Comparison of ENCODE assay signal across 14 cellular contexts in genomic region chr6:13296536-13296997, GRCh38. TPM values are rescaled to one million over a fixed set of nuclear protein-coding genes. Genes with fewer than 3 reads are reported as not detected.
A peak's percentile ranks its signal among the peaks of the same experiment; 100 is the strongest.
DNase-seq lines count a peak whose midpoint lies in the region; ATAC-seq, FAIRE-seq and TF ChIP-seq lines count a peak whose summit lies in the region.
"Had no signal": no experiment of that assay in that cellular context is flagged by ENCODE, and none has a peak within 500 bp of the region (broad histone marks: within the 10 kb centered on the region; RNA-seq: fewer than 3 reads in every experiment).

No MANE protein-coding gene starts in this region.

- H2BK12ac ChIP-seq in trophoblast cell (ENCODE audit: low read length), result no peak overlapping the region

- no peak overlapping the region for H4K8ac ChIP-seq in trophoblast cell (ENCODE audit: low read depth, low read length)

- H3K14ac ChIP-seq in trophoblast cell (ENCODE audit: low read length), result no peak overlapping the region

- no peak overlapping the region for H2AFZ ChIP-seq in neural progenitor cell (replicated peaks)
- H2AFZ ChIP-seq in trophoblast cell (ENCODE audit: insufficient read depth, low read length, poor library complexity), result no peak overlapping the region

- H3K4ac ChIP-seq in trophoblast cell (ENCODE audit: low read depth, low read length), result no peak overlapping the region

- no peak overlapping the region for H3K23ac ChIP-seq in trophoblast cell (ENCODE audit: low read length)

- no peaks in the 10 kb centered on the region for H3K9me3 Mint-ChIP-seq in neural progenitor cell
- H3K9me3 Mint-ChIP-seq: activated CD4-positive, alpha-beta memory T cell treated with anti-CD3 and anti-CD28 coated beads for 36 hours; CD14-positive monocyte had no signal

- H4K20me1 ChIP-seq in neural progenitor cell (ENCODE audit: low read depth), result no peaks in the 10 kb centered on the region

- H3K4me1 ChIP-seq in neural progenitor cell (no peaks in the 10 kb centered on the region), trophoblast cell (ENCODE audit: control insufficient read depth in 1 of 2, insufficient read depth in 2 of 2, low read length in 2 of 2) (no peaks in the 10 kb centered on the region)
- H3K4me1 ChIP-seq: colonic mucosa, SJSA1 had no signal

- H2BK5ac ChIP-seq in trophoblast cell (ENCODE audit: low read depth, low read length, poor library complexity), result no peak overlapping the region

- peak; percentile 88 for ATAC-seq in HG02884 (IDR thresholded peaks at IDR 0.05; ENCODE audit: unreplicated experiment)
- ATAC-seq: left lobe of liver had no signal

- H3K9ac ChIP-seq in neural progenitor cell (no peak overlapping the region), trophoblast cell (ENCODE audit: low read length) (no peak overlapping the region)

- no peak overlapping the region for H4K12ac ChIP-seq in trophoblast cell (ENCODE audit: low read depth, low read length)

- no peak overlapping the region for H4K91ac ChIP-seq in trophoblast cell (ENCODE audit: low read depth, low read length)

- DNase-seq in GM19239 (ENCODE audit: insufficient read length, low spot score) (no peak), WERI-Rb-1 (peak; percentile 47), neural progenitor cell (ENCODE audit: low spot score) (peak; percentile 13), trophoblast cell (no peak), globus pallidus (ENCODE audit: low spot score) (no peak), NCI-H2029 (lab: John Stamatoyannopoulos, UW) (no peak)
- DNase-seq: activated CD4-positive, alpha-beta memory T cell treated with anti-CD3 and anti-CD28 coated beads for 36 hours; colonic mucosa; KBM-7; NCI-H1694 treated with DMSO at 0.1 percent for 48 hours had no signal

- WGBS in trophoblast cell (ENCODE audit: extremely low coverage, insufficient coverage, insufficient read length), result no CpG with 5 or more reads among the region's 9 CpGs

- no peaks in the 10 kb centered on the region for H3F3A ChIP-seq in neural progenitor cell (ENCODE audit: low read depth)

- H3K4me1 Mint-ChIP-seq in neural progenitor cell, result peaks cover 5% of the 10 kb centered on the region

- no peak overlapping the region for H2BK120ac ChIP-seq in trophoblast cell (ENCODE audit: insufficient read depth, low read length, poor library complexity)

- no peak overlapping the region for H3K18ac ChIP-seq in trophoblast cell (ENCODE audit: low read length)

- H3K4me2 ChIP-seq in neural progenitor cell, result no peak overlapping the region
- H3K4me2 ChIP-seq in trophoblast cell (ENCODE audit: low read length), result no peak overlapping the region

- peaks cover 46% of the 10 kb centered on the region for H3K36me3 Mint-ChIP-seq in neural progenitor cell

- no peak overlapping the region for H2AK5ac ChIP-seq in trophoblast cell (ENCODE audit: low read length)

- H3K79me1 ChIP-seq in trophoblast cell (ENCODE audit: low read length), result no peaks in the 10 kb centered on the region

- H3K4me3 ChIP-seq in WERI-Rb-1 (ENCODE audit: low read depth, low read length), result no peak overlapping the region
- H3K4me3 ChIP-seq in neural progenitor cell, result no peak overlapping the region
- H3K4me3 ChIP-seq in trophoblast cell (ENCODE audit: low read depth, low read length), result no peak overlapping the region
- H3K4me3 ChIP-seq: colonic mucosa, SJSA1 had no signal

- peak; percentile 35; the same call in 1 of the 2 replicates for TF ChIP-seq CTCF in WERI-Rb-1 (IDR thresholded peaks at IDR 0.05; ENCODE audit: low read depth, low read length)
- peak; percentile 23 for TF ChIP-seq CTCF in neural progenitor cell (IDR thresholded peaks at IDR 0.05)

- H3K4me3 Mint-ChIP-seq in neural progenitor cell, result no peak overlapping the region
- H3K4me3 Mint-ChIP-seq: activated CD4-positive, alpha-beta memory T cell treated with anti-CD3 and anti-CD28 coated beads for 36 hours; CD14-positive monocyte had no signal

- peak; percentile 73 for FAIRE-seq in GM19239 (lab: Jason Lieb, UNC)

- H3K27ac ChIP-seq in WERI-Rb-1, result no peak overlapping the region
- H3K27ac ChIP-seq in neural progenitor cell, result no peak overlapping the region
- no peak overlapping the region for H3K27ac ChIP-seq in trophoblast cell (ENCODE audit: low read depth, low read length)
- H3K27ac ChIP-seq: colonic mucosa, SJSA1 had no signal

- H3K36me3 ChIP-seq in WERI-Rb-1 (peaks cover 58% of the 10 kb centered on the region), neural progenitor cell (no peaks in the 10 kb centered on the region), trophoblast cell (ENCODE audit: control insufficient read depth in 1 of 2, insufficient read depth in 2 of 2, low read length in 2 of 2) (peaks cover 43 to 55% of the 10 kb centered on the region in 2 experiments)
- H3K36me3 ChIP-seq: colonic mucosa had no signal

- H3K27me3 Mint-ChIP-seq in neural progenitor cell (ENCODE audit: insufficient read depth, low read depth), result peaks cover 7% of the 10 kb centered on the region
- H3K27me3 Mint-ChIP-seq: activated CD4-positive, alpha-beta memory T cell treated with anti-CD3 and anti-CD28 coated beads for 36 hours had no signal

- peak overlapping the region; percentile 51 for H3K27ac Mint-ChIP-seq in neural progenitor cell
- H3K27ac Mint-ChIP-seq: activated CD4-positive, alpha-beta memory T cell treated with anti-CD3 and anti-CD28 coated beads for 36 hours had no signal

- H3K79me2 ChIP-seq in neural progenitor cell (ENCODE audit: low read depth) (no peaks in the 10 kb centered on the region), trophoblast cell (ENCODE audit: control insufficient read depth, insufficient read depth, low read length, poor library complexity) (no peaks in the 10 kb centered on the region)

- no peaks in the 10 kb centered on the region for H3K9me3 ChIP-seq in WERI-Rb-1 (ENCODE audit: severe bottlenecking)
- H3K9me3 ChIP-seq in neural progenitor cell (ENCODE audit: low read depth), result no peaks in the 10 kb centered on the region
- no peaks in the 10 kb centered on the region for H3K9me3 ChIP-seq in trophoblast cell (ENCODE audit: insufficient read depth, low read depth, low read length)
- H3K9me3 ChIP-seq: colonic mucosa, SJSA1 had no signal

- H3K27me3 ChIP-seq in WERI-Rb-1 (ENCODE audit: insufficient read depth, low read depth, severe bottlenecking) (no peaks in the 10 kb centered on the region), neural progenitor cell (no peaks in the 10 kb centered on the region), trophoblast cell (ENCODE audit: insufficient read depth, low read length) (no peaks in the 10 kb centered on the region)
- H3K27me3 ChIP-seq: colonic mucosa, SJSA1 had no signal

RNA-seq across cellular contexts. Expression of gene TBC1D7, which starts 31.8 kb away (rescaled TPM):
- 52.8 and 54.9 TPM in 2 replicates for total RNA-seq in neural progenitor cell (ENCODE audit: low replicate concordance)
- 32.2 and 33.6 TPM in 2 replicates for polyA plus RNA-seq in trophoblast cell (2013)

Comparison
In these comparisons a context has a peak if more than half of its experiments do, and no peak if none do; other contexts are left out.
1. DNase-seq: peak in WERI-Rb-1 (single experiment) and neural progenitor cell (single experiment); none in GM19239 (single experiment), trophoblast cell (0 of 2), globus pallidus (single experiment) and NCI-H2029 (single experiment).